In genomic region chr5:10588109-10588775, GRCh38 we compare ENCODE assay signal across 23 cellular contexts.
"Had no signal": no experiment of that assay in that cellular context is flagged by ENCODE, and none has a peak within 500 bp of the region (broad histone marks: within the 10 kb centered on the region; RNA-seq: fewer than 3 reads in every experiment).

No MANE protein-coding gene starts in this region.

- H3K4me3 Mint-ChIP-seq: activated CD8-positive, alpha-beta T cell treated with anti-CD3 and anti-CD28 coated beads for 36 hours; activated naive CD4-positive, alpha-beta T cell treated with anti-CD3 and anti-CD28 coated beads, Interleukin-2, amount 50 U/mL, for 24 hours; activated T-cell treated with anti-CD3 and anti-CD28 coated beads, Interleukin-2, amount 50 U/mL, for 4 hours; dendritic cell treated with granulocyte-macrophage colony-stimulating factor and Interleukin-4, amounts not matched to agents 40 ng/mL and 50 ng/mL, for 4 days; naive thymus-derived CD8-positive, alpha-beta T cell; stimulated activated effector memory CD8-positive, alpha-beta T cell treated with anti-CD3 and anti-CD28 coated beads, Interleukin-12 subunit alpha, Interleukin-12 subunit beta, amount 100 ng/mL, for 72 hours; T-helper 2 cell treated with Interferon-gamma antibody and Interleukin-4, amounts not matched to agents 5 μg/mL and 100 μg/mL, for 36 hours; type B pancreatic cell had no signal

- H3K4me2 ChIP-seq: smooth muscle cell had no signal

- DNase-seq: activated CD4-positive, alpha-beta T cell treated with anti-CD3 and anti-CD28 coated beads for 48 hours; activated CD4-positive, CD25-positive, alpha-beta regulatory T cell; activated CD8-positive, alpha-beta T cell treated with anti-CD3 and anti-CD28 coated beads for 36 hours; activated gamma-delta T cell; activated T-cell treated with anti-CD3 and anti-CD28 coated beads, Interleukin-2, amount 50 U/mL, for 4 hours; effector memory CD4-positive, alpha-beta T cell; foreskin fibroblast; hypothalamus; left colon; lower lobe of right lung; stimulated activated CD4-positive, alpha-beta T cell treated with anti-CD3 and anti-CD28 coated beads, Interleukin-4, amount 100 ng/mL, for 1 hour had no signal

- H3K9me3 ChIP-seq: ascending aorta, breast epithelium, lower lobe of right lung, testis had no signal

- H3K36me3 Mint-ChIP-seq: stimulated activated effector memory CD8-positive, alpha-beta T cell treated with anti-CD3 and anti-CD28 coated beads, Interleukin-12 subunit alpha, Interleukin-12 subunit beta, amount 100 ng/mL, for 72 hours; type B pancreatic cell had no signal

- H3K79me2 ChIP-seq: parathyroid adenoma had no signal

- H3K4me3 ChIP-seq: ascending aorta, breast epithelium, lower lobe of right lung, smooth muscle cell, testis had no signal

- H3K9ac ChIP-seq: parathyroid adenoma had no signal

- H3K27ac Mint-ChIP-seq: activated CD8-positive, alpha-beta T cell treated with anti-CD3 and anti-CD28 coated beads for 36 hours; activated naive CD4-positive, alpha-beta T cell treated with anti-CD3 and anti-CD28 coated beads, Interleukin-2, amount 50 U/mL, for 24 hours; dendritic cell treated with granulocyte-macrophage colony-stimulating factor and Interleukin-4, amounts not matched to agents 40 ng/mL and 50 ng/mL, for 4 days; naive thymus-derived CD8-positive, alpha-beta T cell; T-helper 2 cell treated with Interferon-gamma antibody and Interleukin-4, amounts not matched to agents 5 μg/mL and 100 μg/mL, for 36 hours; type B pancreatic cell had no signal

- H3K27me3 ChIP-seq: ascending aorta, breast epithelium, testis had no signal

- H3K36me3 ChIP-seq: ascending aorta, breast epithelium, lower lobe of right lung had no signal

- H3K27ac ChIP-seq: ascending aorta, breast epithelium, lower lobe of right lung, parathyroid adenoma, testis had no signal

- ATAC-seq: activated CD8-positive, alpha-beta T cell treated with anti-CD3 and anti-CD28 coated beads for 36 hours; activated T-cell treated with anti-CD3 and anti-CD28 coated beads, Interleukin-2, amount 50 U/mL, for 4 hours; left colon; naive thymus-derived CD8-positive, alpha-beta T cell; sciatic nerve; stimulated activated effector memory CD8-positive, alpha-beta T cell treated with anti-CD3 and anti-CD28 coated beads, Interleukin-12 subunit alpha, Interleukin-12 subunit beta, amount 100 ng/mL, for 72 hours had no signal

- H3K4me1 ChIP-seq: breast epithelium, parathyroid adenoma, testis had no signal

- H3K9me3 Mint-ChIP-seq: dendritic cell treated with granulocyte-macrophage colony-stimulating factor and Interleukin-4, amounts not matched to agents 40 ng/mL and 50 ng/mL, for 4 days; stimulated activated effector memory CD8-positive, alpha-beta T cell treated with anti-CD3 and anti-CD28 coated beads, Interleukin-12 subunit alpha, Interleukin-12 subunit beta, amount 100 ng/mL, for 72 hours; type B pancreatic cell had no signal

- H2AFZ ChIP-seq: parathyroid adenoma had no signal

- H3K27me3 Mint-ChIP-seq: type B pancreatic cell had no signal
